In the genomic region with DNA sequence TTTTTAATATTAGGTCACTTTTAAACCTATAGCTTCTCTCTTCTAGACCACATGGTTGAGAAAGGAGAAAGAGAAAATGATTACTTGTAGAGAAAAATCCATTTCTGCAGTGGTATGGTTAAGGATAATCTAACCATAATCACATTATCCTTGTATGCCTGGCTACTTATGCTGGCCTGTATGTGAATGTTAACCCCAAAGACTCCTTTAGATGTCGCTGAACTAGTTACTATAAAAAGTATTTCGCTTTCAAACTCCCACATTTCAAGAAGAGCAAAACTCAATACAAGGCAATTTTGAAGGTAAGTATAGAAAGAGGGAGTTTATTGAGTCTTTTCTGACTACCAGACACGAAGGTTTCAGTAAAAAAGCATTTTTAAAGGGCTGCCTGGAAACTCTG, we compare ENCODE assay signal across 14 cellular contexts. TPM values are rescaled to one million over a fixed set of nuclear protein-coding genes. Genes with fewer than 3 reads are reported as not detected.
DNase-seq lines count a peak whose midpoint lies in the region; TF ChIP-seq lines count a peak whose summit lies in the region.
"Had no signal": no experiment of that assay in that cellular context is flagged by ENCODE, and none has a peak within 500 bp of the region (broad histone marks: within the 10 kb centered on the region; RNA-seq: fewer than 3 reads in every experiment).

No MANE protein-coding gene starts in this region.

- intact Hi-C loops in esophagus muscularis mucosa (cut with DNase I), result loop anchor here (5.0 kb wide), 2 partner anchors 38 to 162 kb away; a partner anchor contains a TSS

- H3K9ac ChIP-seq in HUES48 (ENCODE audit: low read depth, low read length), result no peak overlapping the region

- no peaks in the 10 kb centered on the region for H3K9me3 Mint-ChIP-seq in CD8-positive, alpha-beta memory T cell
- H3K9me3 Mint-ChIP-seq in chondrocyte (ENCODE audit: low read depth), result no peaks in the 10 kb centered on the region
- no peaks in the 10 kb centered on the region for H3K9me3 Mint-ChIP-seq in nephron

- TF ChIP-seq POLR2A in esophagus muscularis mucosa (IDR thresholded peaks at IDR 0.05; ENCODE audit: low read depth), result no peak

- H3K9me3 ChIP-seq in CD8-positive, alpha-beta memory T cell (ENCODE audit: low read length), result no peaks in the 10 kb centered on the region
- H3K9me3 ChIP-seq in HUES48 (ENCODE audit: control insufficient read depth, insufficient read depth, low read length) (no peaks in the 10 kb centered on the region), esophagus muscularis mucosa (no peaks in the 10 kb centered on the region)
- H3K9me3 ChIP-seq: left lung had no signal

- POLR2A ChIA-PET in CD8-positive, alpha-beta memory T cell (lab: Charles Lee), result no interaction called here

- 68% methylated on average over 3 of the region's 3 CpGs for WGBS in esophagus muscularis mucosa

- no peak overlapping the region for H3K4me3 ChIP-seq in CD8-positive, alpha-beta memory T cell (ENCODE audit: low read length)
- H3K4me3 ChIP-seq in HUES48 (ENCODE audit: low read depth, low read length), result peak overlapping the region; percentile 85
- peak overlapping the region in 2 of 4 donors; percentile 80 to 92 for H3K4me3 ChIP-seq in esophagus muscularis mucosa

- peaks cover 40% of the 10 kb centered on the region for H3K4me1 ChIP-seq in CD8-positive, alpha-beta memory T cell (ENCODE audit: insufficient read depth, low read length)
- H3K4me1 ChIP-seq in HUES48 (ENCODE audit: control insufficient read depth, insufficient read depth, low read length) (peaks cover 54% of the 10 kb centered on the region), esophagus muscularis mucosa (peaks cover 46 to 80% (median 75%) of the 10 kb centered on the region in 4 donors)

- peak overlapping the region in 4 of 8 donors; percentile 9 to 76 (median 26) for H3K27ac Mint-ChIP-seq in CD8-positive, alpha-beta memory T cell
- no peak overlapping the region for H3K27ac Mint-ChIP-seq in chondrocyte (ENCODE audit: unreplicated experiment)
- peak overlapping the region; percentile 15 to 60 (median 33) for H3K27ac Mint-ChIP-seq in nephron
- H3K27ac Mint-ChIP-seq: activated CD8-positive, alpha-beta T cell treated with anti-CD3 and anti-CD28 coated beads, Interleukin-2, amount 10 ng/mL, durations not matched to agents 7 days and 5 days had no signal

- TF ChIP-seq CTCF in chondrocyte (IDR thresholded peaks at IDR 0.05) (peak; percentile 48), nephron (IDR thresholded peaks at IDR 0.05; ENCODE audit: unreplicated experiment in 3 of 3) (no peak), esophagus muscularis mucosa (IDR thresholded peaks at IDR 0.05) (no peak)

- CTCF ChIA-PET in CD8-positive, alpha-beta memory T cell (lab: Charles Lee), result interaction anchor here (1.2 to 5.2 kb wide), 9 partner anchors 9 to 188 kb away, joined by 3 to 57 read pairs (median 10); a partner anchor contains a TSS

- no peaks in the 10 kb centered on the region for H3K36me3 ChIP-seq in CD8-positive, alpha-beta memory T cell (ENCODE audit: insufficient read depth, low read length)
- H3K36me3 ChIP-seq in HUES48 (ENCODE audit: control insufficient read depth, insufficient read depth, low read length) (no peaks in the 10 kb centered on the region), esophagus muscularis mucosa (no peaks in the 10 kb centered on the region)
- H3K36me3 ChIP-seq: left lung had no signal

- no peaks in the 10 kb centered on the region for H3K27me3 Mint-ChIP-seq in CD8-positive, alpha-beta memory T cell
- H3K27me3 Mint-ChIP-seq in chondrocyte (ENCODE audit: low read depth) (no peaks in the 10 kb centered on the region), nephron (ENCODE audit: low read depth) (no peaks in the 10 kb centered on the region)

- H3K36me3 Mint-ChIP-seq in CD8-positive, alpha-beta memory T cell, result peaks cover 0 to 10% (median 0%) of the 10 kb centered on the region in 3 donors
- peaks cover under 1% of the 10 kb centered on the region for H3K36me3 Mint-ChIP-seq in chondrocyte (ENCODE audit: low read depth)
- H3K36me3 Mint-ChIP-seq in nephron (ENCODE audit: low read depth), result peaks cover 7% of the 10 kb centered on the region

- H3K27me3 ChIP-seq in CD8-positive, alpha-beta memory T cell (ENCODE audit: insufficient read depth, low read length, poor library complexity, severe bottlenecking), result no peaks in the 10 kb centered on the region
- H3K27me3 ChIP-seq in HUES48 (ENCODE audit: control insufficient read depth, insufficient read depth, low read length), result no peaks in the 10 kb centered on the region
- no peaks in the 10 kb centered on the region for H3K27me3 ChIP-seq in esophagus muscularis mucosa
- H3K27me3 ChIP-seq: left lung had no signal

- no peak for DNase-seq in CD8-positive, alpha-beta memory T cell
- DNase-seq in chondrocyte (ENCODE audit: low spot score), result no peak
- DNase-seq in kidney tubule cell (ENCODE audit: low spot score), result no peak
- DNase-seq in D341Med (ENCODE audit: low spot score), result no peak
- DNase-seq in NCI-H1048 (lab: John Stamatoyannopoulos, UW), result no peak
- no peak for DNase-seq in esophagus muscularis mucosa (ENCODE audit: extremely low spot score)
- DNase-seq: activated CD8-positive, alpha-beta T cell treated with anti-CD3 and anti-CD28 coated beads, Interleukin-2, amount 10 ng/mL, durations not matched to agents 7 days and 5 days; DMS53; left lung; NCI-H2171 treated with DMSO at 0.1 percent for 48 hours; Right ventricle myocardium superior; stimulated activated CD8-positive, alpha-beta memory T cell treated with anti-CD3 and anti-CD28 coated beads, Interleukin-4, amount 100 ng/mL, for 48 hours had no signal

- H3K27ac ChIP-seq in CD8-positive, alpha-beta memory T cell (ENCODE audit: low read depth, low read length), result no peak overlapping the region
- H3K27ac ChIP-seq in HUES48 (ENCODE audit: low read depth, low read length) (no peak overlapping the region), esophagus muscularis mucosa (replicated peaks in 1 of 4) (no peak overlapping the region)
- H3K27ac ChIP-seq: left lung had no signal

- no peak for TF ChIP-seq EP300 in esophagus muscularis mucosa (IDR thresholded peaks at IDR 0.05)

- peaks cover 66 to 81% (median 78%) of the 10 kb centered on the region in 3 donors for H3K4me1 Mint-ChIP-seq in CD8-positive, alpha-beta memory T cell
- peaks cover 62% of the 10 kb centered on the region for H3K4me1 Mint-ChIP-seq in chondrocyte (ENCODE audit: low read depth)
- peaks cover 62% of the 10 kb centered on the region for H3K4me1 Mint-ChIP-seq in nephron

- peak overlapping the region; percentile 5 to 94 (median 46) for H3K4me3 Mint-ChIP-seq in CD8-positive, alpha-beta memory T cell
- no peak overlapping the region for H3K4me3 Mint-ChIP-seq in chondrocyte (ENCODE audit: unreplicated experiment)
- H3K4me3 Mint-ChIP-seq in nephron, result peak overlapping the region; percentile 93 to 98 (median 93)
- H3K4me3 Mint-ChIP-seq: activated CD8-positive, alpha-beta T cell treated with anti-CD3 and anti-CD28 coated beads, Interleukin-2, amount 10 ng/mL, durations not matched to agents 7 days and 5 days had no signal

RNA-seq across cellular contexts. Expression of a gene that starts 2.2 kb away (rescaled TPM):
- 1 to 10 TPM; 5.5 to 5.9 TPM for total RNA-seq in CD8-positive, alpha-beta memory T cell
- polyA plus RNA-seq in CD8-positive, alpha-beta memory T cell, result 12.2 TPM
- 8.6 to 12.9 TPM (median 9.7 TPM) in 3 replicates for total RNA-seq in chondrocyte
- 10 to 100 TPM; 13.6 to 16.8 (median 15.1) TPM for total RNA-seq in esophagus muscularis mucosa

RNA-seq across cellular contexts. Expression of a gene that starts 42.9 kb away (rescaled TPM):
- total RNA-seq in CD8-positive, alpha-beta memory T cell, result not detected
- polyA plus RNA-seq in CD8-positive, alpha-beta memory T cell, result not detected
- 0.56 to 1.9 TPM (median 0.57 TPM) in 3 replicates for total RNA-seq in chondrocyte
- total RNA-seq in esophagus muscularis mucosa, result 10 to 100 TPM; 18.3 to 28.9 (median 20.2) TPM
- total RNA-seq: activated CD8-positive, alpha-beta T cell treated with anti-CD3 and anti-CD28 coated beads, Interleukin-2, amount 10 ng/mL, durations not matched to agents 7 days and 5 days had no signal
